ENCODE assay signal across 7 cellular contexts in the genomic region with DNA sequence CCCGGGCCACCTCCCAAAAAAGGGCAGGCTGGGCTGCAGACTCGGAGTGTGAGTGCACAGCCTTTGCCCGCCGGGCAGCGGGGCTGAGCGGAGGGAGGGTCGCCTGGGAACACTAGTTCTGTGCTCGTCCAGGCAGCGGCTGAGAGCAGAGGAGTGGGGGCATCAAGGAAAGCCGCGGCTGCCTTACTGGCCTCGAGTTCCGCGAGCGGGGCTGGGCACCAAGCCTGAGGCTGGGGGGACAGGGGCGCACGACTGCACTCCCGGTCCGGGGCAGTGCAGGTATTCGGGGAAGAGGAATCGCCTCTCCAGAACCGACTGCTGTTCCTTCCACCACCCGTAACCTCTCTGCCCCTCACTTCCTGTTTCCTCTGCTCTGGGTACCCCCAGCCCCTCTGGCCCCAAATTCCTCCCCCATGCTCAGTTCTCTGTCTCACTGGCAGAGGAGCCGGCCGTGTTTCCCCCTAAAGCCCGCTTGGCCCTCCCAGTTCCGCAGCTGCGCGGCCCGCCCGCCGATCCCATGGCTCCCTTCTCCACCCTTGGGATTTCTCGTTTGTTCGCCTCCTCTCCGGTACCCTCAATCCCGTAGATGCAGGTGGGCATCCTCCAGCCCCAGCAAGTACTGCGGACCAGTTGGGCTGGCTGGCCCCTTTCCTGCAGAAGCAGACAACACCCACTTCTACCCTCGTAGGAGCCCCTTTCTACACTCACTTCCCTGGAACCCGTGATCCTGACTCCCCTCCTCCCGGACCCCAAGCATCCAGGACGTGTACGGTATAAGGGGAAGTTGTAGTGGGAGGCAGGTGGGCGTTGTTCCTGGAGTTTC. TPM values are rescaled to one million over a fixed set of nuclear protein-coding genes. Genes with fewer than 3 reads are reported as not detected.
DNase-seq lines count a peak whose midpoint lies in the region; ATAC-seq, FAIRE-seq and TF ChIP-seq lines count a peak whose summit lies in the region.

No MANE protein-coding gene starts in this region.

- H3K4me3 Mint-ChIP-seq in endothelial cell (ENCODE audit: unreplicated experiment): peak overlapping the region; percentile 92

- peak overlapping the region; percentile 51 for H3K4me3 ChIP-seq in NT2/D1 (ENCODE audit: insufficient read length, low read depth)
- peak overlapping the region; percentile 7 for H3K4me3 ChIP-seq in mucosa of stomach (ENCODE audit: low read length)

- no peaks in the 10 kb centered on the region for H3K9me3 Mint-ChIP-seq in endothelial cell (ENCODE audit: unreplicated experiment)

- peaks cover 36% of the 10 kb centered on the region for H3K27me3 Mint-ChIP-seq in endothelial cell (ENCODE audit: unreplicated experiment)

- H3K36me3 Mint-ChIP-seq in endothelial cell (ENCODE audit: low read depth, unreplicated experiment): peaks cover 28% of the 10 kb centered on the region

- peaks cover 18% of the 10 kb centered on the region for H3K4me1 Mint-ChIP-seq in endothelial cell (ENCODE audit: unreplicated experiment)

- no peak for ATAC-seq in HG03139 (IDR thresholded peaks at IDR 0.05; ENCODE audit: unreplicated experiment)

- no peak overlapping the region for H3K27ac Mint-ChIP-seq in endothelial cell (ENCODE audit: unreplicated experiment)

- DNase-seq in GM12891 (ENCODE audit: insufficient read length, low spot score) (no peak), NT2/D1 (ENCODE audit: low read depth, low spot score) (no peak), endothelial cell (ENCODE audit: low spot score) (no peak), NCI-H2081 (lab: John Stamatoyannopoulos, UW) (no peak), A172 (ENCODE audit: low spot score) (no peak)

- TF ChIP-seq POLR2A in GM12891 (IDR thresholded peaks at IDR 0.05; ENCODE audit: low read depth, low read length): peak; percentile 11; the same call in 1 of the 2 replicates

- H3K27me3 ChIP-seq in NT2/D1 (ENCODE audit: insufficient read depth, insufficient read length) (peaks cover 76% of the 10 kb centered on the region), mucosa of stomach (ENCODE audit: control insufficient read depth, insufficient read depth, low read length) (peaks cover 19% of the 10 kb centered on the region)

- peak; percentile 26 for FAIRE-seq in GM12891 (lab: Jason Lieb, UNC)

- H3K4me1 ChIP-seq in NT2/D1 (ENCODE audit: insufficient read depth, insufficient read length) (peaks cover 5% of the 10 kb centered on the region), mucosa of stomach (ENCODE audit: control insufficient read depth, insufficient read depth, low read length) (peaks cover 13% of the 10 kb centered on the region)

- peaks cover 21% of the 10 kb centered on the region for H3K36me3 ChIP-seq in NT2/D1 (ENCODE audit: insufficient read depth, insufficient read length, low read length)
- peaks cover 7% of the 10 kb centered on the region for H3K36me3 ChIP-seq in mucosa of stomach (ENCODE audit: control insufficient read depth, insufficient read depth, low read length)

- no peak for TF ChIP-seq CTCF in endothelial cell (IDR thresholded peaks at IDR 0.05; ENCODE audit: unreplicated experiment)

- no peaks in the 10 kb centered on the region for H3K9me3 ChIP-seq in NT2/D1 (ENCODE audit: insufficient read depth, low read length)
- no peaks in the 10 kb centered on the region for H3K9me3 ChIP-seq in mucosa of stomach (ENCODE audit: control insufficient read depth, low read length)

- H3K9ac ChIP-seq in NT2/D1 (ENCODE audit: insufficient read length, low read depth) (peak overlapping the region; percentile 80), mucosa of stomach (ENCODE audit: low read length) (peak overlapping the region; percentile 61)

TF ChIP-seq in GM12891, 5 proteins besides CTCF, POLR2A, EP300 and RAD21:
- TF ChIP-seq SPI1 (IDR thresholded peaks at IDR 0.05; ENCODE audit: low read depth, low read length) (peak; percentile 59), POU2F2 (IDR thresholded peaks at IDR 0.05; ENCODE audit: low read depth, low read length) (no peak), TAF1 (IDR thresholded peaks at IDR 0.05; ENCODE audit: low read depth, low read length) (no peak), POLR2AphosphoS5 (IDR thresholded peaks at IDR 0.05; ENCODE audit: low read depth, low read length) (no peak), PAX5 (IDR thresholded peaks at IDR 0.05; ENCODE audit: insufficient read depth, low read length, severe bottlenecking) (no peak)

RNA-seq across cellular contexts. Expression of gene RING1, which starts 5.1 kb away (rescaled TPM):
- polyA plus RNA-seq in GM12891 (2012; ENCODE audit: low read depth, missing spikeins): 25.2 TPM
- total RNA-seq in endothelial cell (ENCODE audit: unreplicated experiment): 19.6 TPM
- total RNA-seq in A172 (2014; rRNA removed; shearing (Covaris generic)): 16.2 and 19.7 TPM in 2 replicates

RNA-seq across cellular contexts. Expression of gene HSD17B8, which starts 8.9 kb away (rescaled TPM):
- 19.0 TPM for polyA plus RNA-seq in GM12891 (2012; ENCODE audit: low read depth, missing spikeins)
- 6.5 TPM for total RNA-seq in endothelial cell (ENCODE audit: unreplicated experiment)
- 0.19 TPM in 1 of 2 replicates, not detected in the other for total RNA-seq in A172 (2014; rRNA removed; shearing (Covaris generic))

RNA-seq across cellular contexts. Expression of gene SLC39A7, which starts 12.7 kb away (rescaled TPM):
- 42.4 TPM for polyA plus RNA-seq in GM12891 (2012; ENCODE audit: low read depth, missing spikeins)
- total RNA-seq in endothelial cell (ENCODE audit: unreplicated experiment): 108 TPM
- 77.7 and 120 TPM in 2 replicates for total RNA-seq in A172 (2014; rRNA removed; shearing (Covaris generic))

RNA-seq across cellular contexts. Expression of gene RXRB, which starts 12.9 kb away (rescaled TPM):
- 22.0 TPM for polyA plus RNA-seq in GM12891 (2012; ENCODE audit: low read depth, missing spikeins)
- 35.8 TPM for total RNA-seq in endothelial cell (ENCODE audit: unreplicated experiment)
- 14.1 and 20.4 TPM in 2 replicates for total RNA-seq in A172 (2014; rRNA removed; shearing (Covaris generic))

RNA-seq across cellular contexts. Expression of gene COL11A2, which starts 21.1 kb away (rescaled TPM):
- 0.50 TPM for polyA plus RNA-seq in GM12891 (2012; ENCODE audit: low read depth, missing spikeins)
- 127 TPM for total RNA-seq in endothelial cell (ENCODE audit: unreplicated experiment)
- total RNA-seq in A172 (2014; rRNA removed; shearing (Covaris generic)): 0.79 and 1.7 TPM in 2 replicates
